1 cellular context compared by ENCODE assay signal in the genomic region with DNA sequence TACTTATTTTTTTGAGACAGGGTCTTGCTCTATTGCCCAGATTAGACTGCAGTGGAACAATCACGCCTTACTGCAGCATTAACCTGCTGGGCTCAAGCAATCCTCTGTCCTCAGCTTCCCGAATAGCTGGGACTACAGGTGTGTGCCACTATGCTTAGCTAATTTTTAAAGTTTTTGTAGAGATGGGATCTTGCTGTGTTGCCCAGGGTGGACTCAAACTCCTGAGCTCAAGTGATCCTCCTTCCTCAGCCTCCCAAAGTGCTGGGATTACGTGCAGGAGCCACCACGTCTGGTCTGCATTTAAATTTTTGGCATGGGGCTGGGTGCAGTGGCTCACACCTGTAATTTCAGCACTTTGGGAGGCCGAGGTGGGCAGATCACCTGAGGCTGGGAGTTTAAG.
TF ChIP-seq lines count a peak whose summit lies in the region.

No MANE protein-coding gene starts in this region.

TF ChIP-seq in HepG2, 621 proteins besides CTCF, POLR2A, EP300 and RAD21 (continued from another document):
- TF ChIP-seq ZNF770 (CRISPR knock-in tag; IDR thresholded peaks at IDR 0.05), result peak; percentile 21; the same call in 1 of the 2 replicates
